23 cellular contexts compared by ENCODE assay signal in the genomic region with DNA sequence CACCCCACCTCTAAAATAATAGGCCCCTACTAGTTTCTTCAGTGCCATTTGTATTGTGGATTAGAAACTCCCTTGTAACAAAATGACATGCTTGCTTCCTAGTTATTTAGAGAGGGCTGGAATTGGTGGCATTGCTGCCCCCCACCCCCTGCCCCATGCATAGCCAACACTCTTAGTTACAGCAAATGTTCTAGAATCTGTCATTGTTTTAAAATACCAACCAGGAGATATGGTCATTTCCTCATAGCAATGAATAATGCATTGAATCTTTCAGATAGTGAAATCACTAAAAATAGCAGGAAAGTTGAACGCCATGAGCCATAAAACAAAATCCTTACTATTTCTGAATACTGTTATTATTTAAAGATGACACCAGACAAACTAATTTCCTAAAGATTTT.
DNase-seq lines count a peak whose midpoint lies in the region; ATAC-seq and TF ChIP-seq lines count a peak whose summit lies in the region.
"Had no signal": no experiment of that assay in that cellular context is flagged by ENCODE, and none has a peak within 500 bp of the region (broad histone marks: within the 10 kb centered on the region; RNA-seq: fewer than 3 reads in every experiment).

No MANE protein-coding gene starts in this region.

- in situ Hi-C loops in brain microvascular endothelial cell (cut with HindIII; ENCODE audit: low pct_ligation_motif_present, low sequenced_read_pairs), result no loop called here

- no peak for DNase-seq in brain microvascular endothelial cell
- DNase-seq in fibroblast of pulmonary artery (ENCODE audit: low read depth), result peak; percentile 46
- no peak for DNase-seq in occipital lobe (lab: John Stamatoyannopoulos, UW)
- no peak for DNase-seq in NCI-H1417 treated with DMSO at 0.1 percent for 48 hours (lab: John Stamatoyannopoulos, UW)
- DNase-seq in iPS-NIHi7 (ENCODE audit: extremely low spot score), result no peak
- DNase-seq: CD8-positive, alpha-beta T cell; DMS 273 treated with DMSO at 0.1 percent for 48 hours; DMS79; H7; Karpas-422; NCI-H1092; NCI-H1436; NCI-H187; NCI-H2081 treated with DMSO at 0.1 percent for 48 hours; NCI-H2171 treated with DMSO at 0.1 percent for 48 hours; NCI-H524 treated with DMSO at 0.1 percent for 48 hours; NCI-H82; Peyer's patch; SHP77 treated with DMSO at 0.1 percent for 48 hours had no signal

- H3K9me2 ChIP-seq in OCI-LY1 (ENCODE audit: low read depth, low read length), result no peaks in the 10 kb centered on the region

- no peaks in the 10 kb centered on the region for H3K36me3 ChIP-seq in OCI-LY1 (ENCODE audit: insufficient read depth, low read length)
- H3K36me3 ChIP-seq in brain microvascular endothelial cell (replicated peaks), result no peaks in the 10 kb centered on the region
- H3K36me3 ChIP-seq: Peyer's patch had no signal

- TF ChIP-seq CTCF in OCI-LY1 (IDR thresholded peaks at IDR 0.05; ENCODE audit: low read length) (no peak), brain microvascular endothelial cell (IDR thresholded peaks at IDR 0.05; ENCODE audit: low read depth, low read length, missing control alignments) (no peak), fibroblast of pulmonary artery (IDR thresholded peaks at IDR 0.05; ENCODE audit: low read length, missing control alignments) (no peak)

- H3K4me3 ChIP-seq in OCI-LY1 (ENCODE audit: low read depth, low read length, poor library complexity, severe bottlenecking), result no peak overlapping the region
- H3K4me3 ChIP-seq in brain microvascular endothelial cell (ENCODE audit: low read depth, low read length), result no peak overlapping the region
- no peak overlapping the region for H3K4me3 ChIP-seq in fibroblast of pulmonary artery (replicated peaks; ENCODE audit: low read depth, low read length)
- H3K4me3 ChIP-seq: Peyer's patch had no signal

- no peaks in the 10 kb centered on the region for H3K9me3 ChIP-seq in OCI-LY1 (ENCODE audit: low read length)
- H3K9me3 ChIP-seq: Peyer's patch had no signal

- peak overlapping the region; percentile 1; the same call in 1 of the 2 replicates for H3K4me2 ChIP-seq in OCI-LY1 (ENCODE audit: low read length)

- H3K27ac ChIP-seq in OCI-LY1 (ENCODE audit: low read depth, low read length, poor library complexity, severe bottlenecking) (no peak overlapping the region), brain microvascular endothelial cell (peak overlapping the region; percentile 70)
- H3K27ac ChIP-seq: C4-2B, Peyer's patch had no signal

- H3K4me1 ChIP-seq in OCI-LY1 (ENCODE audit: insufficient read depth, low read length, severe bottlenecking), result peaks cover 39% of the 10 kb centered on the region
- H3K4me1 ChIP-seq: Peyer's patch had no signal

- H2AFZ ChIP-seq in OCI-LY1 (ENCODE audit: low read length), result no peak overlapping the region

- no peak overlapping the region for H3K9ac ChIP-seq in OCI-LY1 (ENCODE audit: low read length)

- no peaks in the 10 kb centered on the region for H4K20me1 ChIP-seq in OCI-LY1 (ENCODE audit: insufficient read depth, low read length)

- no peaks in the 10 kb centered on the region for H3K79me2 ChIP-seq in OCI-LY1 (ENCODE audit: insufficient read depth, low read length)

- ATAC-seq in GM21390 (IDR thresholded peaks at IDR 0.05; ENCODE audit: unreplicated experiment), result no peak
- ATAC-seq: CD8-positive, alpha-beta T cell; HepG2 had no signal

- no peaks in the 10 kb centered on the region for H3F3A ChIP-seq in OCI-LY1 (ENCODE audit: insufficient read depth, low read length)

- H3K27me3 ChIP-seq in OCI-LY1 (ENCODE audit: insufficient read depth, low read length) (no peaks in the 10 kb centered on the region), brain microvascular endothelial cell (replicated peaks) (no peaks in the 10 kb centered on the region)
- H3K27me3 ChIP-seq: Peyer's patch had no signal
